Comparison of ENCODE assay signal across 20 cellular contexts in genomic region chr7:23002698-23003097, GRCh38.
"Had no signal": no experiment of that assay in that cellular context is flagged by ENCODE, and none has a peak within 500 bp of the region (broad histone marks: within the 10 kb centered on the region; RNA-seq: fewer than 3 reads in every experiment).

No MANE protein-coding gene starts in this region.

- DNase-seq: activated CD4-positive, alpha-beta T cell treated with anti-CD3 and anti-CD28 coated beads for 48 hours; activated CD4-positive, CD25-positive, alpha-beta regulatory T cell; activated naive CD8-positive, alpha-beta T cell treated with anti-CD3 and anti-CD28 coated beads for 36 hours; amygdala; caudate nucleus; foreskin melanocyte; glutamatergic neuron; hippocampal formation; stimulated activated CD4-positive, alpha-beta T cell treated with anti-CD3 and anti-CD28 coated beads, Interleukin-4, amount 100 ng/mL, for 4 hours; SW 1271; uterus had no signal

- H3K4me1 Mint-ChIP-seq: mesothelial cell of epicardium had no signal

- H3K9me3 Mint-ChIP-seq: activated naive CD8-positive, alpha-beta T cell treated with anti-CD3 and anti-CD28 coated beads for 36 hours; brain; mesothelial cell of epicardium; natural killer cell treated with Interleukin-12 subunit alpha and Interleukin-12 subunit beta and Interleukin-15 and Interleukin-18, amount 100 ng/mL, for 72 hours; stimulated activated memory B cell treated with anti-CD40 and anti-IgM and Interleukin-4, amounts not matched to agents 10 μg/mL and 1 μg/mL and 100 μg/mL, for 72 hours had no signal

- H3K4me3 Mint-ChIP-seq: activated naive CD8-positive, alpha-beta T cell treated with anti-CD3 and anti-CD28 coated beads for 36 hours; mesothelial cell of epicardium; natural killer cell treated with Interleukin-12 subunit alpha and Interleukin-12 subunit beta and Interleukin-15 and Interleukin-18, amount 100 ng/mL, for 72 hours; stimulated activated memory B cell treated with anti-CD40 and anti-IgM and Interleukin-4, amounts not matched to agents 10 μg/mL and 1 μg/mL and 100 μg/mL, for 72 hours had no signal

- FAIRE-seq: keratinocyte had no signal

- H3K4me2 ChIP-seq: smooth muscle cell had no signal

- H3K27me3 ChIP-seq: uterus had no signal

- H3K27ac ChIP-seq: epithelial cell of prostate, uterus had no signal

- H3K9me3 ChIP-seq: uterus had no signal

- H3K27me3 Mint-ChIP-seq: activated naive CD8-positive, alpha-beta T cell treated with anti-CD3 and anti-CD28 coated beads for 36 hours; brain; natural killer cell treated with Interleukin-12 subunit alpha and Interleukin-12 subunit beta and Interleukin-15 and Interleukin-18, amount 100 ng/mL, for 72 hours; stimulated activated memory B cell treated with anti-CD40 and anti-IgM and Interleukin-4, amounts not matched to agents 10 μg/mL and 1 μg/mL and 100 μg/mL, for 72 hours had no signal

- H3K4me3 ChIP-seq: lung, smooth muscle cell, uterus had no signal

- H3K4me1 ChIP-seq: uterus had no signal

- H3K36me3 Mint-ChIP-seq: brain; mesothelial cell of epicardium; natural killer cell treated with Interleukin-12 subunit alpha and Interleukin-12 subunit beta and Interleukin-15 and Interleukin-18, amount 100 ng/mL, for 72 hours; stimulated activated memory B cell treated with anti-CD40 and anti-IgM and Interleukin-4, amounts not matched to agents 10 μg/mL and 1 μg/mL and 100 μg/mL, for 72 hours had no signal

- H3K27ac Mint-ChIP-seq: activated naive CD8-positive, alpha-beta T cell treated with anti-CD3 and anti-CD28 coated beads for 36 hours; brain; mesothelial cell of epicardium; natural killer cell treated with Interleukin-12 subunit alpha and Interleukin-12 subunit beta and Interleukin-15 and Interleukin-18, amount 100 ng/mL, for 72 hours; stimulated activated memory B cell treated with anti-CD40 and anti-IgM and Interleukin-4, amounts not matched to agents 10 μg/mL and 1 μg/mL and 100 μg/mL, for 72 hours had no signal

- H3K36me3 ChIP-seq: uterus had no signal

- ATAC-seq: natural killer cell treated with Interleukin-12 subunit alpha and Interleukin-12 subunit beta and Interleukin-15 and Interleukin-18, amount 100 ng/mL, for 72 hours; sciatic nerve; stimulated activated memory B cell treated with anti-CD40 and anti-IgM and Interleukin-4, amounts not matched to agents 10 μg/mL and 1 μg/mL and 100 μg/mL, for 72 hours had no signal
